Comparison of ENCODE assay signal across 2 cellular contexts in genomic region chr5:167653645-167654106, GRCh38.
TF ChIP-seq lines count a peak whose summit lies in the region.

No MANE protein-coding gene starts in this region.

TF ChIP-seq in SK-N-SH, 30 proteins besides CTCF, POLR2A, EP300 and RAD21 (continued from another document):
- TF ChIP-seq ZBTB33 (IDR thresholded peaks at IDR 0.05; ENCODE audit: borderline replicate concordance, low read depth), result no peak
- no peak for TF ChIP-seq GATA2 (CRISPR knock-in tag; IDR thresholded peaks at IDR 0.05)
- TF ChIP-seq EZH2phosphoT487 (IDR thresholded peaks at IDR 0.05; ENCODE audit: borderline replicate concordance, low read depth), result no peak
- TF ChIP-seq RCOR1 (IDR thresholded peaks at IDR 0.05; ENCODE audit: low read length), result no peak

TF ChIP-seq in SK-N-SH treated with all-trans-retinoic acid at 6 μM for 48 hours, 23 proteins besides CTCF, POLR2A, EP300 and RAD21 (continued from another document):
- TF ChIP-seq POU6F1 (CRISPR knock-in tag; IDR thresholded peaks at IDR 0.05; ENCODE audit: borderline replicate concordance, low read depth) (no peak), BACH2 (CRISPR knock-in tag; IDR thresholded peaks at IDR 0.05; ENCODE audit: borderline replicate concordance) (no peak), TSHZ2 (CRISPR knock-in tag; IDR thresholded peaks at IDR 0.05) (no peak), ARNTL (CRISPR knock-in tag; IDR thresholded peaks at IDR 0.05; ENCODE audit: borderline replicate concordance, low read depth) (no peak), RARB (CRISPR knock-in tag; IDR thresholded peaks at IDR 0.05) (no peak), TCF4 (CRISPR knock-in tag; IDR thresholded peaks at IDR 0.05; ENCODE audit: borderline replicate concordance) (no peak), ZNF70 (CRISPR knock-in tag; IDR thresholded peaks at IDR 0.05) (no peak), CSDC2 (CRISPR knock-in tag; IDR thresholded peaks at IDR 0.05) (no peak), ZNF8 (CRISPR knock-in tag; IDR thresholded peaks at IDR 0.05) (no peak), ZNF565 (CRISPR knock-in tag; conservative IDR thresholded peaks at IDR 0.05; ENCODE audit: low read depth) (no peak), CREB5 (CRISPR knock-in tag; IDR thresholded peaks at IDR 0.05; ENCODE audit: low read depth) (no peak), PPARA (CRISPR knock-in tag; IDR thresholded peaks at IDR 0.05; ENCODE audit: borderline replicate concordance) (no peak), ESRRG (CRISPR knock-in tag; IDR thresholded peaks at IDR 0.05) (no peak), ZFP3 (CRISPR knock-in tag; IDR thresholded peaks at IDR 0.05) (no peak)
TF ChIP-seq in SK-N-SH treated with all-trans-retinoic acid at 6 μM for 48 hours: peak in this region for 0.
